Comparison of ENCODE assay signal across 8 cellular contexts in genomic region chr7:100118388-100119074, GRCh38. TPM values are rescaled to one million over a fixed set of nuclear protein-coding genes. Genes with fewer than 3 reads are reported as not detected.
A peak's percentile ranks its signal among the peaks of the same experiment; 100 is the strongest.
DNase-seq lines count a peak whose midpoint lies in the region; ATAC-seq and TF ChIP-seq lines count a peak whose summit lies in the region.

No MANE protein-coding gene starts in this region.

- H3K27me3 ChIP-seq in lung (ENCODE audit: control insufficient read depth, insufficient read depth), result no peaks in the 10 kb centered on the region

- H3K4me3 Mint-ChIP-seq in activated naive CD4-positive, alpha-beta T cell treated with anti-CD3 and anti-CD28 coated beads, Interleukin-2, amount 50 U/mL, for 24 hours, result peak overlapping the region; percentile 94

- no peaks in the 10 kb centered on the region for H3K9me3 ChIP-seq in lung (ENCODE audit: control insufficient read depth in 2 of 2, insufficient read depth in 1 of 2, low read length in 1 of 2)

- H3K27ac Mint-ChIP-seq in activated naive CD4-positive, alpha-beta T cell treated with anti-CD3 and anti-CD28 coated beads, Interleukin-2, amount 50 U/mL, for 24 hours, result peak overlapping the region; percentile 100

- H3K4me1 ChIP-seq in lung (ENCODE audit: control insufficient read depth in 2 of 2, insufficient read depth in 2 of 2, low read length in 2 of 2) (peaks cover 0 to 7% of the 10 kb centered on the region in 2 donors), urinary bladder (ENCODE audit: insufficient read depth) (no peaks in the 10 kb centered on the region)

- peaks cover 0 to 3% of the 10 kb centered on the region in 2 donors for H3K36me3 ChIP-seq in lung (ENCODE audit: control insufficient read depth in 2 of 2, insufficient read depth in 2 of 2, low read length in 2 of 2)
- no peaks in the 10 kb centered on the region for H3K36me3 ChIP-seq in urinary bladder (ENCODE audit: insufficient read depth)

- no peak for ATAC-seq in lung (ENCODE audit: insufficient read depth, low FRiP score)
- no peak for ATAC-seq in GM18858 (IDR thresholded peaks at IDR 0.05; ENCODE audit: unreplicated experiment)

- H3K27me3 Mint-ChIP-seq in activated naive CD4-positive, alpha-beta T cell treated with anti-CD3 and anti-CD28 coated beads, Interleukin-2, amount 50 U/mL, for 24 hours, result no peaks in the 10 kb centered on the region

- H3K4me3 ChIP-seq in astrocyte of the spinal cord (ENCODE audit: low read depth, low read length) (peak overlapping the region; percentile 96), lung (peak overlapping the region; percentile 86), urinary bladder (ENCODE audit: low read depth, low read length) (peak overlapping the region; percentile 89)

- no peaks in the 10 kb centered on the region for H3K9me3 Mint-ChIP-seq in activated naive CD4-positive, alpha-beta T cell treated with anti-CD3 and anti-CD28 coated beads, Interleukin-2, amount 50 U/mL, for 24 hours

- H3K4me1 Mint-ChIP-seq in activated naive CD4-positive, alpha-beta T cell treated with anti-CD3 and anti-CD28 coated beads, Interleukin-2, amount 50 U/mL, for 24 hours, result peaks cover 30% of the 10 kb centered on the region

- WGBS in lung, 2 donors, result 22 to 25% methylated on average over 18 of the region's 18 CpGs
- 22% methylated on average over 18 of the region's 18 CpGs for WGBS in urinary bladder

- in situ Hi-C loops in astrocyte of the spinal cord (cut with HindIII; ENCODE audit: low sequenced_read_pairs), result no loop called here

- peak overlapping the region; percentile 64 to 75 for H3K27ac ChIP-seq in lung (ENCODE audit: low read depth in 1 of 2, low read length in 1 of 2)
- no peak overlapping the region for H3K27ac ChIP-seq in urinary bladder (ENCODE audit: low read depth)

- H3K36me3 Mint-ChIP-seq in activated naive CD4-positive, alpha-beta T cell treated with anti-CD3 and anti-CD28 coated beads, Interleukin-2, amount 50 U/mL, for 24 hours, result peaks cover 4% of the 10 kb centered on the region

- TF ChIP-seq CTCF in astrocyte of the spinal cord (IDR thresholded peaks at IDR 0.05; ENCODE audit: low read depth, low read length), result no peak
- TF ChIP-seq CTCF in lung (IDR thresholded peaks at IDR 0.05; ENCODE audit: control extremely low read depth, extremely low read depth), result no peak

- DNase-seq in activated naive CD4-positive, alpha-beta T cell treated with Interleukin-2 at 50 U/mL for 16 hours, result no peak
- DNase-seq in astrocyte of the spinal cord (ENCODE audit: low read depth, low spot score), result no peak
- DNase-seq in lung (ENCODE audit: low spot score), result no peak
- DNase-seq in NCI-H1436 (lab: John Stamatoyannopoulos, UW), result no peak
- no peak for DNase-seq in NCI-H446 treated with DMSO at 0.1 percent for 48 hours (lab: John Stamatoyannopoulos, UW)

RNA-seq across cellular contexts. Expression of gene TAF6, which starts 0.6 kb away (rescaled TPM):
- total RNA-seq in lung (10 to 100 TPM; 36.1 to 51.5 TPM), urinary bladder (20.6 TPM)
- polyA plus RNA-seq in lung (10 to 100 TPM; 31.5 to 39.8 TPM), urinary bladder (55.4 TPM)

RNA-seq across cellular contexts. Expression of gene CNPY4, which starts 0.9 kb away (rescaled TPM):
- total RNA-seq in lung (10 to 100 TPM; 11.9 to 18.6 TPM), urinary bladder (34.5 TPM)
- polyA plus RNA-seq in lung (10 to 100 TPM in 1 of 2 donors, 1 to 10 TPM in 1; 9.8 to 10.5 TPM), urinary bladder (26.1 TPM)

RNA-seq across cellular contexts. Expression of gene MBLAC1, which starts 8.2 kb away (rescaled TPM):
- total RNA-seq in lung (1 to 10 TPM; 2.2 to 2.9 TPM), urinary bladder (1.3 TPM)
- polyA plus RNA-seq in lung (1 to 10 TPM; 1.7 to 1.9 TPM), urinary bladder (4.7 TPM)

RNA-seq across cellular contexts. Expression of gene AP4M1, which starts 17.1 kb away (rescaled TPM):
- total RNA-seq in lung (10 to 100 TPM; 15.7 to 24.2 TPM), urinary bladder (13.9 TPM)
- polyA plus RNA-seq in lung (10 to 100 TPM; 14.8 to 18.5 TPM), urinary bladder (23.9 TPM)

RNA-seq across cellular contexts. Expression of gene MCM7, which starts 17.3 kb away (rescaled TPM):
- total RNA-seq in lung (10 to 100 TPM; 42.2 to 54.7 TPM), urinary bladder (44.6 TPM)
- polyA plus RNA-seq in lung (10 to 100 TPM; 36.0 to 41.5 TPM), urinary bladder (62.5 TPM)
